ENCODE assay signal across 1 cellular context in the genomic region with DNA sequence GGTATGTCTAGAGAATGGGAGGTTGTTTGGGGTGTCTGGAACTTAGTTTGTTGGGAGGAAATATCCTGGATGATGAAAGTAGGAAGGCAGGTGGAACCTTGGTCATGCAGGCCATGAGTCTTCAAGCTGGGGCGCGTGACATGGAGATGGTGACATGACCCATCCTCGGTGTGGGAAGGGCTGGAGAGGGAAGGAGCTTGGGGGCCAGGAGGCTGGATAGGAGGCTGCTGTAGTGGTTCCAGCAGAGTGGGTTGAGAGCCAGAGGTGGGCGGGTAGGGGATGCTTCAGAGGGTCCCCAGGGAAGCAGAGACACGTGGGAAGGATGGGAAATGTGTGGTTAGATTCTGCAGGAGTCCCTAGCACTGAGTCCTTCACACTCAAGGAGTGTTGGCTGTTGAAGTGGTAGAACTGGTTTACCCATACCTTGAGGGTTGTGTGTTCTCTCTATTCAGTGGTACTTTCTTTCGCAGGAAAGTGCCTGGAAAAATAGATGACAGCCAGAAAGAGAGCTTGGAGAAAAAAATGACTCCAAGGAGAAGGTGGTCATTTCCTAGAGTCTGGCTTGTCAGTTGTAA.
TF ChIP-seq lines count a peak whose summit lies in the region.

No MANE protein-coding gene starts in this region.

TF ChIP-seq in H1, 55 proteins besides CTCF, POLR2A, EP300 and RAD21:
- TF ChIP-seq JUN (IDR thresholded peaks at IDR 0.05; ENCODE audit: low read depth, low read length), result no peak
